1 cellular context compared by ENCODE assay signal in the genomic region with DNA sequence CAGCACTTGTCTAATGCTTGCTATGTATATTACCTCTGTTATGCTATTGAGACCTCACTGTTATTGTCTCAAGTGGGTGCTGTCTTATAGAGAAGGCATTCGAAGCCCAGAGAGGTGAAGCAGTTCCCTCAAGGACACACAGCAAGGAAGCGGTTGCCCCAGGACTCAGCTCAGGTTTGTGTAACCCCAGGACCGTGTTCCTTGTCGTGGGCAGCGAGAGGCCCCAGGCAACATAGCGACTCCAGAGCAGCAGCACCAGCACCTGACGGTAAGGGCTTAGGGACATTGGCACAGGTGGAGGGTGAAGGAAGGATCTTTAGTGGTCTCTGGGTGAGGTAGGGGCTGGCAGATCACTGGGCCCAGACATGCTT.
TF ChIP-seq lines count a peak whose summit lies in the region.

No MANE protein-coding gene starts in this region.

TF ChIP-seq in HepG2, 621 proteins besides CTCF, POLR2A, EP300 and RAD21:
- TF ChIP-seq ZNF768 (CRISPR knock-in tag; IDR thresholded peaks at IDR 0.05): peak; percentile 88
- TF ChIP-seq, protein P1, sequence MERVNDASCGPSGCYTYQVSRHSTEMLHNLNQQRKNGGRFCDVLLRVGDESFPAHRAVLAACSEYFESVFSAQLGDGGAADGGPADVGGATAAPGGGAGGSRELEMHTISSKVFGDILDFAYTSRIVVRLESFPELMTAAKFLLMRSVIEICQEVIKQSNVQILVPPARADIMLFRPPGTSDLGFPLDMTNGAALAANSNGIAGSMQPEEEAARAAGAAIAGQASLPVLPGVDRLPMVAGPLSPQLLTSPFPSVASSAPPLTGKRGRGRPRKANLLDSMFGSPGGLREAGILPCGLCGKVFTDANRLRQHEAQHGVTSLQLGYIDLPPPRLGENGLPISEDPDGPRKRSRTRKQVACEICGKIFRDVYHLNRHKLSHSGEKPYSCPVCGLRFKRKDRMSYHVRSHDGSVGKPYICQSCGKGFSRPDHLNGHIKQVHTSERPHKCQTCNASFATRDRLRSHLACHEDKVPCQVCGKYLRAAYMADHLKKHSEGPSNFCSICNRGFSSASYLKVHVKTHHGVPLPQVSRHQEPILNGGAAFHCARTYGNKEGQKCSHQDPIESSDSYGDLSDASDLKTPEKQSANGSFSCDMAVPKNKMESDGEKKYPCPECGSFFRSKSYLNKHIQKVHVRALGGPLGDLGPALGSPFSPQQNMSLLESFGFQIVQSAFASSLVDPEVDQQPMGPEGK (CRISPR knock-in tag; IDR thresholded peaks at IDR 0.05): no peak
